ENCODE assay signal across 10 cellular contexts in genomic region chr9:133081116-133081779, GRCh38. TPM values are rescaled to one million over a fixed set of nuclear protein-coding genes. Genes with fewer than 3 reads are reported as not detected.
DNase-seq lines count a peak whose midpoint lies in the region; ATAC-seq, FAIRE-seq and TF ChIP-seq lines count a peak whose summit lies in the region.
"Not testable (repeated sequence)": the region's sequence is repeated elsewhere in the genome, so short reads cannot be mapped to it uniquely, and the experiment has no call there.
"Had no signal": no experiment of that assay in that cellular context is flagged by ENCODE, and none has a peak within 500 bp of the region (broad histone marks: within the 10 kb centered on the region; RNA-seq: fewer than 3 reads in every experiment).

No MANE protein-coding gene starts in this region.

- TF ChIP-seq POLR2A in A549 (IDR thresholded peaks at IDR 0.05; ENCODE audit: low read length); GM12892 (IDR thresholded peaks at IDR 0.05; ENCODE audit: low read depth, low read length); body of pancreas (IDR thresholded peaks at IDR 0.05): not testable (repeated sequence)

- intact Hi-C loops in body of pancreas (cut with DNase I); Right ventricle myocardium superior (cut with DNase I): not testable (repeated sequence)

- H3K4me2 ChIP-seq in A549, hepatocyte: not testable (repeated sequence)

- H3K36me3 ChIP-seq in body of pancreas (replicated peaks in 1 of 2; ENCODE audit: insufficient read depth in 1 of 2, low read depth in 2 of 2); hepatocyte (replicated peaks; ENCODE audit: insufficient read depth, low read depth): not testable (repeated sequence)

- H3K27ac ChIP-seq in A549, result not testable (repeated sequence)
- H3K27ac ChIP-seq in body of pancreas, result peak overlapping the region in 3 of 4 donors; percentile 54 to 86 (median 79)
- H3K27ac ChIP-seq in hepatocyte, result peak overlapping the region; percentile 78

- H3K4me1 Mint-ChIP-seq in natural killer cell treated with Interleukin-12 subunit alpha and Interleukin-12 subunit beta and Interleukin-15 and Interleukin-18, amount 100 ng/mL, for 72 hours (ENCODE audit: low read depth in 2 of 2), result not testable (repeated sequence)

- TF ChIP-seq CTCF in A549 (IDR thresholded peaks at IDR 0.05); body of pancreas (IDR thresholded peaks at IDR 0.05); hepatocyte (IDR thresholded peaks at IDR 0.05; ENCODE audit: poor library complexity): not testable (repeated sequence)

- not testable (repeated sequence) for DNase-seq in A549 (ENCODE audit: low read depth in 1 of 2, low spot score in 1 of 2); GM12892 (ENCODE audit: insufficient read length); Right ventricle myocardium superior; hepatocyte (ENCODE audit: low spot score)
- DNase-seq in body of pancreas, result peak in 2 of 4 donors; percentile 12 to 31
- peak; percentile 41 for DNase-seq in natural killer cell treated with Interleukin-12 subunit alpha and Interleukin-12 subunit beta and Interleukin-15 and Interleukin-18, amount 100 ng/mL, for 72 hours (ENCODE audit: low spot score)

- H3K9me3 Mint-ChIP-seq in natural killer cell treated with Interleukin-12 subunit alpha and Interleukin-12 subunit beta and Interleukin-15 and Interleukin-18, amount 100 ng/mL, for 72 hours, result not testable (repeated sequence)

- ATAC-seq in A549 (peak; percentile 4 to 23; a peak in 1 of 6 replicates), SK-N-SH treated with all-trans-retinoic acid at 6 μM for 48 hours (peak; percentile 18; the same call in 1 of the 3 replicates), Right ventricle myocardium superior (ENCODE audit: poor library complexity) (peak; percentile 26)
- ATAC-seq in body of pancreas; natural killer cell treated with Interleukin-12 subunit alpha and Interleukin-12 subunit beta and Interleukin-15 and Interleukin-18, amount 100 ng/mL, for 72 hours: not testable (repeated sequence)

- not testable (repeated sequence) for H3K4me1 ChIP-seq in A549
- peaks cover 17% of the 10 kb centered on the region for H3K4me1 ChIP-seq in body of pancreas
- peaks cover 12% of the 10 kb centered on the region for H3K4me1 ChIP-seq in hepatocyte (ENCODE audit: insufficient read depth)

- POLR2A ChIA-PET in A549 (lab: Yijun Ruan, JAX), result not testable (repeated sequence)

- H2AFZ ChIP-seq in hepatocyte, result not testable (repeated sequence)

- WGBS in A549 (ENCODE audit: missing lambda C conversion rate), result 73% methylated on average over 7 of the region's 16 CpGs
- 70 to 82% methylated on average over 3 to 8 of the region's 16 CpGs for WGBS in body of pancreas, 2 donors
- 84% methylated on average over 6 of the region's 16 CpGs for WGBS in hepatocyte (ENCODE audit: low lambda C conversion rate, missing lambda C conversion rate)

- not testable (repeated sequence) for H3K9me3 ChIP-seq in A549; body of pancreas; hepatocyte (ENCODE audit: low read depth)

- CTCF ChIA-PET in A549 (lab: Yijun Ruan, JAX), result interaction anchor here (3.8 kb wide), 1 partner anchor 21 kb away, joined by 15 read pairs; no protein-coding TSS in a partner anchor

- TF ChIP-seq RAD21 in A549 (conservative IDR thresholded peaks at IDR 0.05 in 1 of 2, IDR thresholded peaks at IDR 0.05 in 1 of 2), result not testable (repeated sequence)

- not testable (repeated sequence) for TF ChIP-seq EP300 in A549 (IDR thresholded peaks at IDR 0.05)

- H3K27me3 Mint-ChIP-seq in natural killer cell treated with Interleukin-12 subunit alpha and Interleukin-12 subunit beta and Interleukin-15 and Interleukin-18, amount 100 ng/mL, for 72 hours, result not testable (repeated sequence)

- H3K4me3 Mint-ChIP-seq in natural killer cell treated with Interleukin-12 subunit alpha and Interleukin-12 subunit beta and Interleukin-15 and Interleukin-18, amount 100 ng/mL, for 72 hours, result not testable (repeated sequence)

- not testable (repeated sequence) for H3K4me3 ChIP-seq in A549, body of pancreas, hepatocyte

- H3K9me2 ChIP-seq in hepatocyte (replicated peaks; ENCODE audit: insufficient read depth), result not testable (repeated sequence)

- not testable (repeated sequence) for FAIRE-seq in A549 (lab: Jason Lieb, UNC)
- FAIRE-seq in GM12892 (lab: Jason Lieb, UNC), result peak; percentile 69

- H3K79me2 ChIP-seq in hepatocyte, result not testable (repeated sequence)

- not testable (repeated sequence) for H4K20me1 ChIP-seq in hepatocyte (ENCODE audit: insufficient read depth, poor library complexity, severe bottlenecking)

- H3K27ac Mint-ChIP-seq in natural killer cell treated with Interleukin-12 subunit alpha and Interleukin-12 subunit beta and Interleukin-15 and Interleukin-18, amount 100 ng/mL, for 72 hours, result not testable (repeated sequence)

- not testable (repeated sequence) for H3K27me3 ChIP-seq in body of pancreas, hepatocyte

- H3K36me3 Mint-ChIP-seq in natural killer cell treated with Interleukin-12 subunit alpha and Interleukin-12 subunit beta and Interleukin-15 and Interleukin-18, amount 100 ng/mL, for 72 hours, result not testable (repeated sequence)

RNA-seq across cellular contexts. Expression of gene CEL, which starts 19.5 kb away (rescaled TPM):
- polyA plus RNA-seq in A549 (2011; rRNA removed), result 0.23 and 0.28 TPM in 2 replicates
- polyA plus RNA-seq in A549 (2012; cell fraction: cytosol; rRNA removed), result 0.63 and 0.75 TPM in 2 replicates
- 5.7 TPM in 2 replicates for polyA plus RNA-seq in A549 (2012; cell fraction: nucleus; rRNA removed)
- polyA plus RNA-seq in A549 (2017; fragmentation: RNase III; extraction: RNeasy Plus Mini Kit Qiagen cat#74134 plus additional on column Dnase treatment), result 0.68 to 0.87 TPM (median 0.87 TPM) in 3 replicates
- polyA minus RNA-seq in A549 (2011; rRNA and poly(A)+ RNA removed), result 0.19 and 0.29 TPM in 2 replicates
- polyA plus RNA-seq in GM12892 (2012; ENCODE audit: missing spikeins), result 0.17 TPM
- 1,000 to 10,000 TPM; 8,438 to 9,209 TPM for total RNA-seq in body of pancreas
- 7.3 TPM for total RNA-seq in Right ventricle myocardium superior
- total RNA-seq in hepatocyte, result 2.4 and 4.4 TPM in 2 replicates
- polyA plus RNA-seq in hepatocyte, result 5.9 and 6.6 TPM in 2 replicates
- 1 to 10 TPM in 1 of 2 donors, under 1 TPM in 1; 0.95 to 2.1 TPM for total RNA-seq in natural killer cell treated with Interleukin-12 subunit alpha and Interleukin-12 subunit beta and Interleukin-15 and Interleukin-18, amount 100 ng/mL, for 72 hours
- total RNA-seq: SK-MEL-5 had no signal
- polyA plus RNA-seq: CD4-positive, CD25-positive, alpha-beta regulatory T cell; GM23248 had no signal

RNA-seq across cellular contexts. Expression of gene RALGDS, which starts 39.8 kb away (rescaled TPM):
- polyA plus RNA-seq in A549 (2011; rRNA removed), result 12.1 and 14.8 TPM in 2 replicates
- polyA plus RNA-seq in A549 (2012; cell fraction: cytosol; rRNA removed), result 20.1 and 25.2 TPM in 2 replicates
- polyA plus RNA-seq in A549 (2012; cell fraction: nucleus; rRNA removed), result 64.4 and 72.8 TPM in 2 replicates
- polyA plus RNA-seq in A549 (2017; fragmentation: RNase III; extraction: RNeasy Plus Mini Kit Qiagen cat#74134 plus additional on column Dnase treatment), result 8.6 to 10.2 TPM (median 8.9 TPM) in 3 replicates
- 6.9 and 8.3 TPM in 2 replicates for polyA minus RNA-seq in A549 (2011; rRNA and poly(A)+ RNA removed)
- polyA plus RNA-seq in GM12892 (2012; ENCODE audit: missing spikeins), result 24.6 TPM
- total RNA-seq in body of pancreas, result 10 to 100 TPM; 27.8 to 64.6 TPM
- 33.1 TPM for total RNA-seq in Right ventricle myocardium superior
- 26.9 and 30.9 TPM in 2 replicates for total RNA-seq in hepatocyte
- polyA plus RNA-seq in hepatocyte, result 48.0 and 51.7 TPM in 2 replicates
- 100 to 1,000 TPM; 138 to 159 TPM for total RNA-seq in natural killer cell treated with Interleukin-12 subunit alpha and Interleukin-12 subunit beta and Interleukin-15 and Interleukin-18, amount 100 ng/mL, for 72 hours

RNA-seq across cellular contexts. Expression of gene GTF3C5, which starts 50.5 kb away (rescaled TPM):
- polyA plus RNA-seq in A549 (2011; rRNA removed) (57.2 and 57.4 TPM in 2 replicates), A549 (2017; fragmentation: RNase III; extraction: RNeasy Plus Mini Kit Qiagen cat#74134 plus additional on column Dnase treatment) (77.9 to 83.9 TPM (median 80.3 TPM) in 3 replicates), hepatocyte (66.0 and 87.3 TPM in 2 replicates)
- 68.0 and 70.7 TPM in 2 replicates for polyA plus RNA-seq in A549 (2012; cell fraction: cytosol; rRNA removed)
- polyA plus RNA-seq in A549 (2012; cell fraction: nucleus; rRNA removed), result 155 and 169 TPM in 2 replicates
- polyA minus RNA-seq in A549 (2011; rRNA and poly(A)+ RNA removed), result 76.4 and 82.9 TPM in 2 replicates
- polyA plus RNA-seq in GM12892 (2012; ENCODE audit: missing spikeins), result 35.9 TPM
- total RNA-seq in body of pancreas (10 to 100 TPM; 43.1 to 57.7 TPM), Right ventricle myocardium superior (49.0 TPM), hepatocyte (45.0 and 52.5 TPM in 2 replicates)
- 10 to 100 TPM; 69.2 to 81.4 TPM for total RNA-seq in natural killer cell treated with Interleukin-12 subunit alpha and Interleukin-12 subunit beta and Interleukin-15 and Interleukin-18, amount 100 ng/mL, for 72 hours

Comparison
In these comparisons a context has a peak if more than half of its experiments do, and no peak if none do; other contexts are left out.
1. RNA of gene CEL, which starts 19.5 kb away (total RNA-seq): 8,438 to 9,209 TPM in body of pancreas; 7.3 TPM in Right ventricle myocardium superior (single experiment), 2.4 to 4.4 TPM in hepatocyte and 0.95 to 2.1 TPM in natural killer cell treated with Interleukin-12 subunit alpha and Interleukin-12 subunit beta and Interleukin-15 and Interleukin-18, amount 100 ng/mL, for 72 hours; every median in the first group is over 1,000 times any median in the second.